Comparison of ENCODE assay signal across 1 cellular context in the genomic region with DNA sequence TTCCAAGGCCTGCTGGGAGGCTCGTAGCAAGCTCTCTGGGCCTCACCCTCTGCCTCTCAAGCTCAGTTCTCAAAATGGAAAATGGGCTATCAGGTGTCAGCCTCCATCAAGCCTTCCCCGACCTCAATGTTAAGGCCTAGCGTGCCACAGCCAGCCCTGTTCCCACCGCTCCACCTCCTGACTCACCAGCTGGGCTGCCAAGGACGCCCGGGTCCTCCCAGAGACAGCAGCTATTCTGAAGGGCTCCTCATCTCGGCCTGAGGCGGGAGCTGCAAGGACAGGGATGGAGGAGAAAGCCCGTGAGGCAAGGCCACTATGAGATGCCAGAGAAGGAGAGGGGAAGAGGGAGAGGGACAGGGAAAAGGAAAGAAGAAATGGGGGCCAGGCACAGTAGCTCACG.
TF ChIP-seq lines count a peak whose summit lies in the region.

No MANE protein-coding gene starts in this region.

TF ChIP-seq in HepG2, 621 proteins besides CTCF, POLR2A, EP300 and RAD21:
- TF ChIP-seq, protein P1, sequence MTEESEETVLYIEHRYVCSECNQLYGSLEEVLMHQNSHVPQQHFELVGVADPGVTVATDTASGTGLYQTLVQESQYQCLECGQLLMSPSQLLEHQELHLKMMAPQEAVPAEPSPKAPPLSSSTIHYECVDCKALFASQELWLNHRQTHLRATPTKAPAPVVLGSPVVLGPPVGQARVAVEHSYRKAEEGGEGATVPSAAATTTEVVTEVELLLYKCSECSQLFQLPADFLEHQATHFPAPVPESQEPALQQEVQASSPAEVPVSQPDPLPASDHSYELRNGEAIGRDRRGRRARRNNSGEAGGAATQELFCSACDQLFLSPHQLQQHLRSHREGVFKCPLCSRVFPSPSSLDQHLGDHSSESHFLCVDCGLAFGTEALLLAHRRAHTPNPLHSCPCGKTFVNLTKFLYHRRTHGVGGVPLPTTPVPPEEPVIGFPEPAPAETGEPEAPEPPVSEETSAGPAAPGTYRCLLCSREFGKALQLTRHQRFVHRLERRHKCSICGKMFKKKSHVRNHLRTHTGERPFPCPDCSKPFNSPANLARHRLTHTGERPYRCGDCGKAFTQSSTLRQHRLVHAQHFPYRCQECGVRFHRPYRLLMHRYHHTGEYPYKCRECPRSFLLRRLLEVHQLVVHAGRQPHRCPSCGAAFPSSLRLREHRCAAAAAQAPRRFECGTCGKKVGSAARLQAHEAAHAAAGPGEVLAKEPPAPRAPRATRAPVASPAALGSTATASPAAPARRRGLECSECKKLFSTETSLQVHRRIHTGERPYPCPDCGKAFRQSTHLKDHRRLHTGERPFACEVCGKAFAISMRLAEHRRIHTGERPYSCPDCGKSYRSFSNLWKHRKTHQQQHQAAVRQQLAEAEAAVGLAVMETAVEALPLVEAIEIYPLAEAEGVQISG (CRISPR knock-in tag; IDR thresholded peaks at IDR 0.05) = no peak
- TF ChIP-seq AGO2 (optimal IDR thresholded peaks at IDR 0.05; ENCODE audit: low read depth, low read length) = peak; percentile 30
TF ChIP-seq in HepG2: peak in this region for 1.
